ENCODE assay signal across 11 cellular contexts in the genomic region with DNA sequence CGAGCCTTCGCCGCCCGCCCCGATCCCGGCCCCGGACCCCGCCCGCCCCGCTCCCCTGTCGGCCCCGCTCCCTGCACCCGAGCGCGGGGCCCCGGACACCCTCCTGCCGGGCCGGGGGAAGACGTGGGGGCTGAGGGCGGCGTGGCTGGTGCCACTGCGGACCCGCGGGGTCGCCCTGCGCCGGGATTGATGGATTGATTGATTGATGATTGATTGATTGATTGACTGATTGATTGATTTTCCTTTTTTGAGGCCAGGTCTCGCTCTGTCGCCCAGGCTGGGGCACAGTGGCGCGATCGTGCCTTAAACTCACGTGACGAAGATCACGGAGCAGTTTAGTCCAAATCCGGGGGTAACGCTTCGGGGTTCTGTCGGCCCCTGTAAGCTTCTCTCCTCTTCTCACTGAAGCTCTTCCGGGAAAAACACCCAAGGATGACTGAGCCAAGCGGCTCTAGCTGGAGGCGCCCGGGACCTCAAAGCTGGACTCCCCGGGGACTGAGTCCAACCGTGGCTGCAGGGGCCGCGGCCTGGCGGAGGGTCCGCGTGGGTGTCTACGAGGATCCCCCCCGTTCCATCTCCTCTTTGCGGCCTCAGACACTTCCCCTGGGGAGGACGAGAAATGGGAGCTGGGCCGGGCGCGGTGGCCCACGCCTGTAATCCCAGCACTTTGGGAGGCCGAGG. TPM values are rescaled to one million over a fixed set of nuclear protein-coding genes. Genes with fewer than 3 reads are reported as not detected.
DNase-seq lines count a peak whose midpoint lies in the region; ATAC-seq and TF ChIP-seq lines count a peak whose summit lies in the region.
"Had no signal": no experiment of that assay in that cellular context is flagged by ENCODE, and none has a peak within 500 bp of the region (broad histone marks: within the 10 kb centered on the region; RNA-seq: fewer than 3 reads in every experiment).

No MANE protein-coding gene starts in this region.

- no peak for ATAC-seq in HG02852 (IDR thresholded peaks at IDR 0.05; ENCODE audit: unreplicated experiment)

- H3K4me3 Mint-ChIP-seq in HFFc6 (peak overlapping the region; percentile 42; the same call in 1 of the 2 replicates), brain (peak overlapping the region; percentile 81 to 87 (median 83))

- peak overlapping the region; percentile 43; the same call in 1 of the 2 replicates for H3K27ac ChIP-seq in C4-2B
- H3K27ac ChIP-seq: SJCRH30 had no signal

- H3K36me3 Mint-ChIP-seq in HFFc6 (ENCODE audit: low read depth) = no peaks in the 10 kb centered on the region
- H3K36me3 Mint-ChIP-seq in brain = no peaks in the 10 kb centered on the region

- H3K9me3 Mint-ChIP-seq in HFFc6 (no peaks in the 10 kb centered on the region), brain (peaks cover 0 to 11% (median 5%) of the 10 kb centered on the region in 5 experiments)

- peak overlapping the region; percentile 98 for H2AFZ ChIP-seq in neuron (ENCODE audit: low read depth, low read length)

- TF ChIP-seq CTCF in C4-2B (conservative IDR thresholded peaks at IDR 0.05) = no peak
- TF ChIP-seq CTCF in HFFc6 (IDR thresholded peaks at IDR 0.05) = no peak
- no peak for TF ChIP-seq CTCF in brain (conservative IDR thresholded peaks at IDR 0.05)

- H3K4me1 ChIP-seq in neuron (ENCODE audit: insufficient read depth, low read length) = peaks cover 3% of the 10 kb centered on the region
- H3K4me1 ChIP-seq: SJCRH30 had no signal

- H3K4me1 Mint-ChIP-seq in HFFc6 (ENCODE audit: low read depth) = peaks cover 12% of the 10 kb centered on the region; the same call in 1 of the 2 replicates
- peaks cover 21% of the 10 kb centered on the region for H3K4me1 Mint-ChIP-seq in brain

- peaks cover 6% of the 10 kb centered on the region for H3K9me3 ChIP-seq in neuron (ENCODE audit: low read length)
- H3K9me3 ChIP-seq: SJCRH30 had no signal

- H3K36me3 ChIP-seq in neuron (ENCODE audit: insufficient read depth, low read length) = no peaks in the 10 kb centered on the region
- H3K36me3 ChIP-seq: SJCRH30 had no signal

- H3K27me3 Mint-ChIP-seq in HFFc6 (ENCODE audit: insufficient read depth) (peaks cover 43% of the 10 kb centered on the region), brain (peaks cover 75% of the 10 kb centered on the region)

- DNase-seq in HFFc6 (no peak), T1000 (lab: John Stamatoyannopoulos, UW) (no peak), SHP77 treated with DMSO at 0.1 percent for 48 hours (lab: John Stamatoyannopoulos, UW) (no peak), NCI-H2196 (lab: John Stamatoyannopoulos, UW; ENCODE audit: unreplicated experiment) (no peak)
- DNase-seq: dermis blood vessel endothelial cell, SJCRH30 had no signal

- H3K27ac Mint-ChIP-seq in HFFc6 (no peak overlapping the region), brain (peak overlapping the region in 1 of 5 experiments; percentile 74)

- no peak overlapping the region for H3K4me3 ChIP-seq in neuron (ENCODE audit: low read length)
- H3K4me3 ChIP-seq: SJCRH30 had no signal

- H3K27me3 ChIP-seq in neuron (ENCODE audit: insufficient read depth, low read length) = peaks cover 56% of the 10 kb centered on the region
- H3K27me3 ChIP-seq: SJCRH30 had no signal

RNA-seq across cellular contexts. Expression of gene BHLHA9, which starts 40.2 kb away (rescaled TPM):
- total RNA-seq in HFFc6 (2021; fragmentation: NEBNext Ultra II Directional; extraction: Animal tissue kit (Norgen Biotek cat#: 25700)) = not detected
- not detected for polyA plus RNA-seq in brain (ENCODE audit: insufficient read depth, low read depth, low replicate concordance)
- total RNA-seq: dermis blood vessel endothelial cell, posterior vena cava, SJCRH30 had no signal

RNA-seq across cellular contexts. Expression of gene TRARG1, which starts 49.4 kb away (rescaled TPM):
- total RNA-seq in HFFc6 (2021; fragmentation: NEBNext Ultra II Directional; extraction: Animal tissue kit (Norgen Biotek cat#: 25700)) = not detected
- 0.08 TPM for polyA plus RNA-seq in brain (ENCODE audit: insufficient read depth, low read depth, low replicate concordance)
- total RNA-seq: dermis blood vessel endothelial cell, SJCRH30 had no signal

RNA-seq across cellular contexts. Expression of gene ABR, which starts 50.2 kb away (rescaled TPM):
- 10 to 100 TPM; 49.3 to 58.4 (median 54.4) TPM for total RNA-seq in HFFc6 (2021; fragmentation: NEBNext Ultra II Directional; extraction: Animal tissue kit (Norgen Biotek cat#: 25700))
- polyA plus RNA-seq in brain (ENCODE audit: insufficient read depth, low read depth, low replicate concordance) = 203 TPM
